ENCODE assay signal across 11 cellular contexts in genomic region chr11:124875401-124875800, GRCh38. TPM values are rescaled to one million over a fixed set of nuclear protein-coding genes. Genes with fewer than 3 reads are reported as not detected.
A peak's percentile ranks its signal among the peaks of the same experiment; 100 is the strongest.
DNase-seq lines count a peak whose midpoint lies in the region; ATAC-seq, FAIRE-seq and TF ChIP-seq lines count a peak whose summit lies in the region.
"Had no signal": no experiment of that assay in that cellular context is flagged by ENCODE, and none has a peak within 500 bp of the region (broad histone marks: within the 10 kb centered on the region; RNA-seq: fewer than 3 reads in every experiment).

No MANE protein-coding gene starts in this region.

- POLR2A ChIA-PET in CD8-positive, alpha-beta T cell (lab: Charles Lee) = interaction anchor here (1.3 to 1.5 kb wide), 3 partner anchors 78 to 253 kb away, joined by 3 to 26 read pairs (median 6); partner anchors contain the start of genes CCDC15 and TBRG1

- no peak overlapping the region for H3K9ac ChIP-seq in NT2/D1 (ENCODE audit: insufficient read length, low read depth)

- peaks cover 24% of the 10 kb centered on the region for H3K4me1 Mint-ChIP-seq in CD8-positive, alpha-beta T cell (ENCODE audit: low read depth)
- peaks cover 13 to 19% of the 10 kb centered on the region in 2 donors for H3K4me1 Mint-ChIP-seq in effector memory CD8-positive, alpha-beta T cell (ENCODE audit: low read depth in 2 of 2)

- H3K27me3 ChIP-seq in CD8-positive, alpha-beta T cell (ENCODE audit: insufficient read depth, low read length) = no peaks in the 10 kb centered on the region
- H3K27me3 ChIP-seq in NT2/D1 (ENCODE audit: insufficient read depth, insufficient read length) (peaks cover 42% of the 10 kb centered on the region), osteoblast (ENCODE audit: insufficient read depth, low read length) (peaks cover 36% of the 10 kb centered on the region), small intestine (ENCODE audit: control insufficient read depth in 2 of 2, insufficient read depth in 2 of 2, low read length in 2 of 2) (peaks cover 0 to 15% of the 10 kb centered on the region in 2 donors), heart right ventricle (peaks cover 0 to 73% (median 47%) of the 10 kb centered on the region in 7 donors)

- peak overlapping the region; percentile 93 for H3K4me3 Mint-ChIP-seq in CD8-positive, alpha-beta T cell
- peak overlapping the region; percentile 80 to 83 for H3K4me3 Mint-ChIP-seq in effector memory CD8-positive, alpha-beta T cell

- no peak for TF ChIP-seq CTCF in CD8-positive, alpha-beta T cell (IDR thresholded peaks at IDR 0.05)
- TF ChIP-seq CTCF in osteoblast (IDR thresholded peaks at IDR 0.05; ENCODE audit: extremely low read depth, low read depth, low read length) = no peak
- no peak for TF ChIP-seq CTCF in heart right ventricle (IDR thresholded peaks at IDR 0.05)

- intact Hi-C loops in CD8-positive, alpha-beta T cell (cut with DNase I, micrococcal nuclease) = loop anchor here in 1 of 2 experiments (5.0 kb wide), 1 partner anchor 113 kb away; the partner anchor contains the start of gene ESAM
- intact Hi-C loops in heart right ventricle (cut with DNase I) = loop anchor here in 3 of 10 donors (5.0 to 10.0 kb wide), 3 partner anchors 42 to 77 kb away; partner anchors contain the start of genes CCDC15 (in 2 of the 3) and HEPN1 (in 1 of the 3)

- FAIRE-seq in small intestine (lab: Jason Lieb, UNC) = no peak

- no peak overlapping the region for H3K4me3 ChIP-seq in CD8-positive, alpha-beta T cell (ENCODE audit: low read depth, low read length)
- H3K4me3 ChIP-seq in NT2/D1 (ENCODE audit: insufficient read length, low read depth) = peak overlapping the region; percentile 51
- peak overlapping the region; percentile 89 for H3K4me3 ChIP-seq in osteoblast (ENCODE audit: insufficient read depth, low read length)
- no peak overlapping the region for H3K4me3 ChIP-seq in small intestine (ENCODE audit: low read depth in 1 of 2, low read length in 2 of 2)
- H3K4me3 ChIP-seq in heart right ventricle = peak overlapping the region in 4 of 10 donors; percentile 46 to 72 (median 70)

- H3K9me3 ChIP-seq in CD8-positive, alpha-beta T cell (ENCODE audit: low read length) = no peaks in the 10 kb centered on the region
- H3K9me3 ChIP-seq in NT2/D1 (ENCODE audit: insufficient read depth, low read length) (no peaks in the 10 kb centered on the region), osteoblast (ENCODE audit: low read depth, low read length) (no peaks in the 10 kb centered on the region), small intestine (ENCODE audit: control insufficient read depth, low read depth) (no peaks in the 10 kb centered on the region), heart right ventricle (no peaks in the 10 kb centered on the region)
- H3K9me3 ChIP-seq: upper lobe of left lung had no signal

- H4K20me1 ChIP-seq in osteoblast (ENCODE audit: insufficient read depth, low read length) = no peaks in the 10 kb centered on the region

- no peaks in the 10 kb centered on the region for H3K36me3 Mint-ChIP-seq in CD8-positive, alpha-beta T cell
- peaks cover 9% of the 10 kb centered on the region for H3K36me3 Mint-ChIP-seq in effector memory CD8-positive, alpha-beta T cell (ENCODE audit: insufficient read depth)

- peaks cover 33% of the 10 kb centered on the region for H3K27me3 Mint-ChIP-seq in CD8-positive, alpha-beta T cell (ENCODE audit: low read depth)
- H3K27me3 Mint-ChIP-seq in effector memory CD8-positive, alpha-beta T cell = peaks cover 24 to 85% of the 10 kb centered on the region in 2 donors

- H2AFZ ChIP-seq in osteoblast (ENCODE audit: low read length) = peak overlapping the region; percentile 98

- ATAC-seq in CD8-positive, alpha-beta T cell = no peak
- no peak for ATAC-seq in effector memory CD8-positive, alpha-beta T cell (replicated peaks)
- ATAC-seq in HG02938 (IDR thresholded peaks at IDR 0.05; ENCODE audit: unreplicated experiment) (no peak), heart right ventricle (no peak)

- no peak for DNase-seq in CD8-positive, alpha-beta T cell
- DNase-seq in NT2/D1 (ENCODE audit: low read depth, low spot score) = no peak
- DNase-seq in effector memory CD8-positive, alpha-beta T cell = no peak
- peak; percentile 66 for DNase-seq in osteoblast (ENCODE audit: insufficient read length, low spot score, missing footprints)
- no peak for DNase-seq in small intestine
- DNase-seq in RKO (ENCODE audit: low spot score) = no peak
- DNase-seq in heart right ventricle = no peak

- H3K79me2 ChIP-seq in osteoblast (ENCODE audit: insufficient read depth, low read length) = no peaks in the 10 kb centered on the region

- no peak overlapping the region for H3K27ac Mint-ChIP-seq in CD8-positive, alpha-beta T cell
- H3K27ac Mint-ChIP-seq in effector memory CD8-positive, alpha-beta T cell = no peak overlapping the region

- no peaks in the 10 kb centered on the region for H3K36me3 ChIP-seq in CD8-positive, alpha-beta T cell (ENCODE audit: insufficient read depth, low read length)
- no peaks in the 10 kb centered on the region for H3K36me3 ChIP-seq in NT2/D1 (ENCODE audit: insufficient read depth, insufficient read length, low read length)
- no peaks in the 10 kb centered on the region for H3K36me3 ChIP-seq in osteoblast (ENCODE audit: insufficient read depth, low read length)
- no peaks in the 10 kb centered on the region for H3K36me3 ChIP-seq in small intestine (ENCODE audit: control insufficient read depth in 2 of 2, insufficient read depth in 2 of 2, low read length in 2 of 2)
- no peaks in the 10 kb centered on the region for H3K36me3 ChIP-seq in heart right ventricle
- H3K36me3 ChIP-seq: upper lobe of left lung had no signal

- H3K4me1 ChIP-seq in CD8-positive, alpha-beta T cell (ENCODE audit: insufficient read depth, low read length) = peaks cover 16% of the 10 kb centered on the region
- H3K4me1 ChIP-seq in NT2/D1 (ENCODE audit: insufficient read depth, insufficient read length) = peaks cover 3% of the 10 kb centered on the region
- H3K4me1 ChIP-seq in osteoblast (ENCODE audit: insufficient read depth, low read length) = no peaks in the 10 kb centered on the region
- peaks cover 2 to 4% of the 10 kb centered on the region in 2 donors for H3K4me1 ChIP-seq in small intestine (ENCODE audit: control insufficient read depth in 2 of 2, insufficient read depth in 1 of 2, low read depth in 1 of 2, low read length in 1 of 2)
- peaks cover 3 to 43% (median 23%) of the 10 kb centered on the region in 9 donors for H3K4me1 ChIP-seq in heart right ventricle

- CTCF ChIA-PET in CD8-positive, alpha-beta T cell (lab: Charles Lee) = interaction anchor here (1.2 to 1.6 kb wide), 8 partner anchors 9 to 266 kb away, joined by 3 to 22 read pairs (median 4); partner anchors contain the start of genes CCDC15 and ROBO3

- no peaks in the 10 kb centered on the region for H3K9me3 Mint-ChIP-seq in CD8-positive, alpha-beta T cell
- H3K9me3 Mint-ChIP-seq in effector memory CD8-positive, alpha-beta T cell = no peaks in the 10 kb centered on the region

- no peak overlapping the region for H3K27ac ChIP-seq in CD8-positive, alpha-beta T cell (ENCODE audit: low read depth, low read length)
- no peak overlapping the region for H3K27ac ChIP-seq in osteoblast (ENCODE audit: low read depth, low read length)
- no peak overlapping the region for H3K27ac ChIP-seq in small intestine (ENCODE audit: low read depth in 1 of 2, low read length in 1 of 2)
- peak overlapping the region in 2 of 10 donors; percentile 93 to 96 for H3K27ac ChIP-seq in heart right ventricle

- WGBS in small intestine, 3 donors = 54 to 55% (median 54%) methylated on average over 3 of the region's 3 CpGs
- WGBS in heart right ventricle, 2 donors = 47 to 55% methylated on average over 3 of the region's 3 CpGs

- peak overlapping the region; percentile 93 for H3K4me2 ChIP-seq in osteoblast (ENCODE audit: insufficient read depth, low read length)

RNA-seq across cellular contexts. Expression of gene ROBO3, which starts 10.2 kb away (rescaled TPM):
- 10 to 100 TPM; 19.8 to 20.8 TPM for total RNA-seq in CD8-positive, alpha-beta T cell
- total RNA-seq in osteoblast = 12.7 and 18.1 TPM in 2 replicates
- 10 to 100 TPM in 2 of 3 donors, 1 to 10 TPM in 1; 4.5 to 11.6 (median 11.2) TPM for polyA plus RNA-seq in small intestine
- 1 to 10 TPM; 1.5 to 7.8 (median 3.6) TPM for total RNA-seq in heart right ventricle
- polyA plus RNA-seq in heart right ventricle = 10 to 100 TPM in 1 of 2 donors, 1 to 10 TPM in 1; 4.9 to 19.8 TPM

RNA-seq across cellular contexts. Expression of gene ROBO4, which starts 22.3 kb away (rescaled TPM):
- total RNA-seq in CD8-positive, alpha-beta T cell = not detected
- total RNA-seq in osteoblast (0.36 and 0.59 TPM in 2 replicates), heart right ventricle (10 to 100 TPM; 14.2 to 42.6 (median 22.0) TPM)
- polyA plus RNA-seq in small intestine (1 to 10 TPM in 2 of 3 donors, under 1 TPM in 1; 0.45 to 8.9 (median 1.4) TPM), heart right ventricle (10 to 100 TPM; 17.9 to 39.1 TPM)

RNA-seq across cellular contexts. Expression of gene HEPN1, which starts 43.6 kb away (rescaled TPM):
- not detected for total RNA-seq in CD8-positive, alpha-beta T cell
- total RNA-seq in osteoblast = under 0.01 TPM in 1 of 2 replicates, not detected in the other
- polyA plus RNA-seq in small intestine = under 1 TPM in 1 of 3 donors, not detected in 2; 0.06 TPM
- not detected for total RNA-seq in heart right ventricle
- polyA plus RNA-seq in heart right ventricle = under 1 TPM in 1 of 2 donors, not detected in 1; 0.03 TPM
- total RNA-seq: renal cortical epithelial cell, RPMI7951, upper lobe of left lung had no signal

Comparison
In these comparisons a context has a peak if more than half of its experiments do, and no peak if none do; other contexts are left out.
1. H3K4me3 ChIP-seq: peak in NT2/D1 (single experiment) and osteoblast (single experiment); none in CD8-positive, alpha-beta T cell (single experiment) and small intestine (0 of 2).